16 cellular contexts compared by ENCODE assay signal in genomic region chr17:15501282-15501681, GRCh38. TPM values are rescaled to one million over a fixed set of nuclear protein-coding genes. Genes with fewer than 3 reads are reported as not detected.
DNase-seq lines count a peak whose midpoint lies in the region; ATAC-seq and TF ChIP-seq lines count a peak whose summit lies in the region.
"Had no signal": no experiment of that assay in that cellular context is flagged by ENCODE, and none has a peak within 500 bp of the region (broad histone marks: within the 10 kb centered on the region; RNA-seq: fewer than 3 reads in every experiment).

No MANE protein-coding gene starts in this region.

- intact Hi-C loops in esophagus muscularis mucosa (cut with DNase I) (loop anchor here (2.0 kb wide), 1 partner anchor 94 kb away; no protein-coding TSS in a partner anchor), psoas muscle (cut with DNase I) (loop anchor here in 1 of 2 donors (5.0 kb wide), 1 partner anchor 89 kb away; no protein-coding TSS in a partner anchor), uterus (cut with DNase I; ENCODE audit: low total_unique reads) (no loop called here)

- H3K9me3 ChIP-seq in esophagus muscularis mucosa: no peaks in the 10 kb centered on the region
- no peaks in the 10 kb centered on the region for H3K9me3 ChIP-seq in psoas muscle
- no peaks in the 10 kb centered on the region for H3K9me3 ChIP-seq in uterus
- H3K9me3 ChIP-seq: BE2C had no signal

- no peak for TF ChIP-seq EP300 in esophagus muscularis mucosa (IDR thresholded peaks at IDR 0.05)

- H3K27me3 ChIP-seq in esophagus muscularis mucosa (no peaks in the 10 kb centered on the region), psoas muscle (ENCODE audit: insufficient read depth in 3 of 3, low read length in 2 of 3) (no peaks in the 10 kb centered on the region), uterus (no peaks in the 10 kb centered on the region)
- H3K27me3 ChIP-seq: BE2C had no signal

- H3K27ac ChIP-seq in esophagus muscularis mucosa (replicated peaks in 1 of 4) (peak overlapping the region; percentile 71 to 85 (median 83)), psoas muscle (peak overlapping the region; percentile 4), uterus (peak overlapping the region; percentile 82 to 87)

- ATAC-seq in psoas muscle (no peak), HG03095 (IDR thresholded peaks at IDR 0.05; ENCODE audit: unreplicated experiment) (no peak)
- ATAC-seq: CD8-positive, alpha-beta T cell had no signal

- TF ChIP-seq POLR2A in esophagus muscularis mucosa (IDR thresholded peaks at IDR 0.05; ENCODE audit: low read depth) (no peak), uterus (IDR thresholded peaks at IDR 0.05) (no peak)

- no peak for TF ChIP-seq CTCF in esophagus muscularis mucosa (IDR thresholded peaks at IDR 0.05)
- no peak for TF ChIP-seq CTCF in psoas muscle (IDR thresholded peaks at IDR 0.05)
- TF ChIP-seq CTCF in uterus (IDR thresholded peaks at IDR 0.05): no peak

- H3K36me3 ChIP-seq in esophagus muscularis mucosa (peaks cover 0 to under 1% (median 0%) of the 10 kb centered on the region in 4 donors), psoas muscle (ENCODE audit: insufficient read depth in 1 of 2, low read depth in 1 of 2) (no peaks in the 10 kb centered on the region), uterus (no peaks in the 10 kb centered on the region)
- H3K36me3 ChIP-seq: BE2C had no signal

- WGBS in esophagus muscularis mucosa: 94% methylated on average over 3 of the region's 3 CpGs
- 77 to 85% (median 79%) methylated on average over 3 of the region's 3 CpGs for WGBS in psoas muscle, 3 donors

- no peak overlapping the region for H3K4me3 ChIP-seq in esophagus muscularis mucosa
- no peak overlapping the region for H3K4me3 ChIP-seq in psoas muscle
- no peak overlapping the region for H3K4me3 ChIP-seq in uterus

- DNase-seq in HT1080 (ENCODE audit: low read depth) (peak; percentile 43), esophagus muscularis mucosa (ENCODE audit: extremely low spot score) (no peak), psoas muscle (no peak), uterus (no peak), NCI-H69 (lab: John Stamatoyannopoulos, UW) (no peak), NOMO-1 treated with dmso at 0.1 percent for 144 hours (lab: John Stamatoyannopoulos, UW; ENCODE audit: unreplicated experiment) (no peak)
- DNase-seq: BE2C; CD8-positive, alpha-beta T cell; DND-41; NCI-H1930; NCI-H2171 treated with DMSO at 0.1 percent for 48 hours; NCI-H510A; SIG-M5 had no signal

- peaks cover 19 to 23% (median 20%) of the 10 kb centered on the region in 4 donors for H3K4me1 ChIP-seq in esophagus muscularis mucosa
- H3K4me1 ChIP-seq in psoas muscle: peaks cover 21% of the 10 kb centered on the region
- no peaks in the 10 kb centered on the region for H3K4me1 ChIP-seq in uterus
- H3K4me1 ChIP-seq: BE2C had no signal

RNA-seq across cellular contexts. Expression of gene CDRT4, which starts 33.9 kb away (rescaled TPM):
- total RNA-seq in HT1080 (2014; rRNA removed; shearing (Covaris generic)): 0.53 TPM in 1 of 2 replicates, not detected in the other
- polyA plus RNA-seq in HT1080 (2015; cell fraction: cytosol; rRNA removed): 0.21 and 0.43 TPM in 2 replicates
- polyA plus RNA-seq in HT1080 (2015; cell fraction: nucleus; rRNA removed): 3.3 and 5.6 TPM in 2 replicates
- total RNA-seq in esophagus muscularis mucosa (1 to 10 TPM; 1.6 to 6.6 (median 3.4) TPM), psoas muscle (1 to 10 TPM in 1 of 4 donors, under 1 TPM in 3; 0.62 to 2.0 (median 0.86) TPM), uterus (10 to 100 TPM in 1 of 4 donors, 1 to 10 TPM in 2, under 1 TPM in 1; 0.29 to 22.8 (median 4.2) TPM)
- under 1 TPM in 2 of 3 donors, not detected in 1; 0.29 to 0.31 TPM for polyA plus RNA-seq in psoas muscle
- total RNA-seq: H4, LHCN-M2 had no signal

Comparison
In these comparisons a context has a peak if more than half of its experiments do, and no peak if none do; other contexts are left out.
1. H3K27ac ChIP-seq: peak in every context shown above with its lines; median percentile 84 in uterus; 83 in esophagus muscularis mucosa; 4 in psoas muscle.